1 cellular context compared by ENCODE assay signal in the genomic region with DNA sequence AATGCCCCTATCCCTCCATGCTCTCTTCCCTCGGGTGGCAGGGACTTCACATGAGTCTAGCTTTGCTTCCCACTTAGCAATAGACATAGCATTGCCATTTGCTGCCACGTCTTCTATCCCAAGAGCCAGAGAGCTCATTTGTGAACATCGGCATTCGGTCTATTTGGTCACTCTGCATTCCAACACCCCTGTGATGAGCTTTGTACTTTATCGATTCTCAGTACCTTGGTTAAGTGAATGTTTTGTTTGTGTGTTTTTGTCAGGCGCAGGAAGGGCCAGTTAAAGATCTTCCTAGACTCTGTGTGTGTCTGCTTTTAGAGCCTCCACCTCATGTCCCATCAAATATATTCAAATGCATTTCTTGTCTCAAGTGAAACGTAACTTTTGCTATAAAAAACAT.
TF ChIP-seq lines count a peak whose summit lies in the region.

No MANE protein-coding gene starts in this region.

TF ChIP-seq in GM23338, 12 proteins besides CTCF, POLR2A, EP300 and RAD21 (continued from another document):
- TF ChIP-seq, protein P1, sequence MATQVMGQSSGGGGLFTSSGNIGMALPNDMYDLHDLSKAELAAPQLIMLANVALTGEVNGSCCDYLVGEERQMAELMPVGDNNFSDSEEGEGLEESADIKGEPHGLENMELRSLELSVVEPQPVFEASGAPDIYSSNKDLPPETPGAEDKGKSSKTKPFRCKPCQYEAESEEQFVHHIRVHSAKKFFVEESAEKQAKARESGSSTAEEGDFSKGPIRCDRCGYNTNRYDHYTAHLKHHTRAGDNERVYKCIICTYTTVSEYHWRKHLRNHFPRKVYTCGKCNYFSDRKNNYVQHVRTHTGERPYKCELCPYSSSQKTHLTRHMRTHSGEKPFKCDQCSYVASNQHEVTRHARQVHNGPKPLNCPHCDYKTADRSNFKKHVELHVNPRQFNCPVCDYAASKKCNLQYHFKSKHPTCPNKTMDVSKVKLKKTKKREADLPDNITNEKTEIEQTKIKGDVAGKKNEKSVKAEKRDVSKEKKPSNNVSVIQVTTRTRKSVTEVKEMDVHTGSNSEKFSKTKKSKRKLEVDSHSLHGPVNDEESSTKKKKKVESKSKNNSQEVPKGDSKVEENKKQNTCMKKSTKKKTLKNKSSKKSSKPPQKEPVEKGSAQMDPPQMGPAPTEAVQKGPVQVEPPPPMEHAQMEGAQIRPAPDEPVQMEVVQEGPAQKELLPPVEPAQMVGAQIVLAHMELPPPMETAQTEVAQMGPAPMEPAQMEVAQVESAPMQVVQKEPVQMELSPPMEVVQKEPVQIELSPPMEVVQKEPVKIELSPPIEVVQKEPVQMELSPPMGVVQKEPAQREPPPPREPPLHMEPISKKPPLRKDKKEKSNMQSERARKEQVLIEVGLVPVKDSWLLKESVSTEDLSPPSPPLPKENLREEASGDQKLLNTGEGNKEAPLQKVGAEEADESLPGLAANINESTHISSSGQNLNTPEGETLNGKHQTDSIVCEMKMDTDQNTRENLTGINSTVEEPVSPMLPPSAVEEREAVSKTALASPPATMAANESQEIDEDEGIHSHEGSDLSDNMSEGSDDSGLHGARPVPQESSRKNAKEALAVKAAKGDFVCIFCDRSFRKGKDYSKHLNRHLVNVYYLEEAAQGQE (IDR thresholded peaks at IDR 0.05; ENCODE audit: unreplicated experiment), result no peak
- TF ChIP-seq JUNB (IDR thresholded peaks at IDR 0.05; ENCODE audit: unreplicated experiment) (no peak), EZH2 (IDR thresholded peaks at IDR 0.05; ENCODE audit: low read depth, unreplicated experiment) (no peak)
